19 cellular contexts compared by ENCODE assay signal in genomic region chr2:3300224-3300623, GRCh38.
"Had no signal": no experiment of that assay in that cellular context is flagged by ENCODE, and none has a peak within 500 bp of the region (broad histone marks: within the 10 kb centered on the region; RNA-seq: fewer than 3 reads in every experiment).

No MANE protein-coding gene starts in this region.

- H3K9me3 Mint-ChIP-seq: activated naive CD4-positive, alpha-beta T cell treated with anti-CD3 and anti-CD28 coated beads, Interleukin-2, amount 10 ng/mL, durations not matched to agents 7 days and 5 days; activated T-cell treated with anti-CD3 and anti-CD28 coated beads, Interleukin-2, amount 50 U/mL, for 24 hours; mesothelial cell of epicardium had no signal

- H3K27ac Mint-ChIP-seq: activated naive CD4-positive, alpha-beta T cell treated with anti-CD3 and anti-CD28 coated beads, Interleukin-2, amount 10 ng/mL, durations not matched to agents 7 days and 5 days; activated T-cell treated with anti-CD3 and anti-CD28 coated beads, Interleukin-2, amount 50 U/mL, for 24 hours; mesothelial cell of epicardium; progenitor cell of endocrine pancreas had no signal

- H3K4me3 Mint-ChIP-seq: activated naive CD4-positive, alpha-beta T cell treated with anti-CD3 and anti-CD28 coated beads, Interleukin-2, amount 10 ng/mL, durations not matched to agents 7 days and 5 days; activated T-cell treated with anti-CD3 and anti-CD28 coated beads, Interleukin-2, amount 50 U/mL, for 24 hours; mesothelial cell of epicardium had no signal

- H3K9me3 ChIP-seq: SJCRH30 had no signal

- H3K4me3 ChIP-seq: cardiac muscle cell, SJCRH30 had no signal

- DNase-seq: activated CD4-positive, alpha-beta T cell treated with anti-CD3 and anti-CD28 coated beads for 1 hour; activated CD4-positive, alpha-beta T cell treated with anti-CD3 and anti-CD28 coated beads, Interleukin-2, amount 50 U/mL, for 1 hour; activated naive CD4-positive, alpha-beta T cell treated with anti-CD3 and anti-CD28 coated beads, Interleukin-2, amount 10 ng/mL, durations not matched to agents 7 days and 5 days; activated T-cell treated with anti-CD3 and anti-CD28 coated beads, Interleukin-2, amount 50 U/mL, for 24 hours; dermis blood vessel endothelial cell; effector CD8-positive, alpha-beta T cell; erythroblast; foreskin fibroblast; mammary epithelial cell; occipital lobe; retina; SJCRH30; stimulated activated CD4-positive, alpha-beta T cell treated with anti-CD3 and anti-CD28 coated beads, Interleukin-12 subunit alpha, Interleukin-12 subunit beta, amount 100 ng/mL, for 4 hours; stimulated activated CD4-positive, alpha-beta T cell treated with anti-CD3 and anti-CD28 coated beads, Interleukin-4, amount 100 ng/mL, for 4 hours; T-helper 1 cell; WERI-Rb-1 had no signal

- H3K27ac ChIP-seq: cardiac muscle cell, SJCRH30, WERI-Rb-1 had no signal

- H3K27me3 ChIP-seq: SJCRH30 had no signal

- H3K27me3 Mint-ChIP-seq: activated naive CD4-positive, alpha-beta T cell treated with anti-CD3 and anti-CD28 coated beads, Interleukin-2, amount 10 ng/mL, durations not matched to agents 7 days and 5 days; activated T-cell treated with anti-CD3 and anti-CD28 coated beads, Interleukin-2, amount 50 U/mL, for 24 hours; progenitor cell of endocrine pancreas had no signal
